In the genomic region with DNA sequence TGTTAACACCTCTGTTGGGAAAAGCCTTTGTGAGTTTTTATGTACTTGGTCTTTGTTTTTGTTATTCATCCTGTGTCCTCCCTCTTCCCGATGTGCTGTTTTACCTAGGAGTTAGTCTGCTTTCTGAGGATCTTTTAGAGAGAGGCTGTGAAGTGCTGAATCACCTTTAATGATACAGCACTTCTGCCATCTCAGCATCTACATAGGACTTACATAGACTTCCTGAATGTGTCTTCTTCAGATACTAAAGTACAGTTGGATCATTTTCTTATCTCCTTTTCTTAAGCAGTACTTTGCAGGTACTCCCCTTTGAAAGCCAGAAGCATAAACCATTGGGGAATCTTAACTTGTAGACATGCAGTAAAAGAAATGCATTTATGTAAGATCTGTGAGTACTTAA, we compare ENCODE assay signal across 23 cellular contexts. TPM values are rescaled to one million over a fixed set of nuclear protein-coding genes. Genes with fewer than 3 reads are reported as not detected.
DNase-seq lines count a peak whose midpoint lies in the region; ATAC-seq, FAIRE-seq and TF ChIP-seq lines count a peak whose summit lies in the region.
"Had no signal": no experiment of that assay in that cellular context is flagged by ENCODE, and none has a peak within 500 bp of the region (broad histone marks: within the 10 kb centered on the region; RNA-seq: fewer than 3 reads in every experiment).

No MANE protein-coding gene starts in this region.

- no peak overlapping the region for H2BK15ac ChIP-seq in H1 (ENCODE audit: low read length)

- H3K4me1 Mint-ChIP-seq in activated T-cell treated with anti-CD3 and anti-CD28 coated beads, Interleukin-2, amount 50 U/mL, for 72 hours (ENCODE audit: low read depth): peaks cover 34% of the 10 kb centered on the region
- no peaks in the 10 kb centered on the region for H3K4me1 Mint-ChIP-seq in neural crest cell
- no peaks in the 10 kb centered on the region for H3K4me1 Mint-ChIP-seq in mesothelial cell of epicardium

- peak; percentile 45 for FAIRE-seq in H1 (lab: Jason Lieb, UNC)
- FAIRE-seq: astrocyte, endothelial cell of umbilical vein had no signal

- no peaks in the 10 kb centered on the region for H3K79me2 ChIP-seq in H1 (ENCODE audit: control insufficient read depth in 1 of 2, insufficient read depth in 2 of 2, low read length in 2 of 2)

- no peak overlapping the region for H3K4ac ChIP-seq in H1 (replicated peaks; ENCODE audit: insufficient read length, low read depth, low read length)

- H3K9ac ChIP-seq in NT2/D1 (ENCODE audit: insufficient read length, low read depth): no peak overlapping the region
- no peak overlapping the region for H3K9ac ChIP-seq in H1 (replicated peaks in 1 of 4; ENCODE audit: extremely low read depth in 1 of 4, low read depth in 3 of 4, low read length in 3 of 4)

- no peak overlapping the region for H4K91ac ChIP-seq in H1 (replicated peaks; ENCODE audit: insufficient read length, low read length)

- H3K9me3 ChIP-seq in NT2/D1 (ENCODE audit: insufficient read depth, low read length) (no peaks in the 10 kb centered on the region), H1 (ENCODE audit: insufficient read depth in 2 of 2, low read depth in 1 of 2, low read length in 1 of 2) (no peaks in the 10 kb centered on the region), right atrium auricular region (no peaks in the 10 kb centered on the region)
- H3K9me3 ChIP-seq: colonic mucosa, gastrocnemius medialis, left ventricle myocardium inferior, sigmoid colon had no signal

- no peak overlapping the region for H3K18ac ChIP-seq in H1 (ENCODE audit: extremely low read depth, low read length)

- no peak for TF ChIP-seq CTCF in H1 (IDR thresholded peaks at IDR 0.05; ENCODE audit: control extremely low read depth in 1 of 3, insufficient read depth in 1 of 3, low read depth in 1 of 3, low read length in 3 of 3)
- no peak for TF ChIP-seq CTCF in neural crest cell (conservative IDR thresholded peaks at IDR 0.05)
- no peak for TF ChIP-seq CTCF in mesothelial cell of epicardium (IDR thresholded peaks at IDR 0.05; ENCODE audit: unreplicated experiment)
- no peak for TF ChIP-seq CTCF in right atrium auricular region (IDR thresholded peaks at IDR 0.05)

- no peaks in the 10 kb centered on the region for H3K9me3 Mint-ChIP-seq in activated T-cell treated with anti-CD3 and anti-CD28 coated beads, Interleukin-2, amount 50 U/mL, for 72 hours
- H3K9me3 Mint-ChIP-seq in neural crest cell (no peaks in the 10 kb centered on the region), mesothelial cell of epicardium (no peaks in the 10 kb centered on the region)

- H2BK5ac ChIP-seq in H1 (ENCODE audit: low read depth, low read length): no peak overlapping the region

- H3K56ac ChIP-seq in H1 (replicated peaks; ENCODE audit: insufficient read length, low read depth, low read length): no peak overlapping the region

- no peak overlapping the region for H3K14ac ChIP-seq in H1 (ENCODE audit: insufficient read length)

- H3K4me1 ChIP-seq in NT2/D1 (ENCODE audit: insufficient read depth, insufficient read length) (no peaks in the 10 kb centered on the region), H1 (replicated peaks in 1 of 4; ENCODE audit: control insufficient read depth in 3 of 4, insufficient read depth in 4 of 4, low read length in 3 of 4) (peaks cover 0 to 6% (median 0%) of the 10 kb centered on the region in 4 experiments; a peak in 1 of 7 replicates), right atrium auricular region (peaks cover 0 to 31% of the 10 kb centered on the region in 2 donors)
- H3K4me1 ChIP-seq: colonic mucosa had no signal

- peaks cover 64% of the 10 kb centered on the region for H3K36me3 ChIP-seq in NT2/D1 (ENCODE audit: insufficient read depth, insufficient read length, low read length)
- peaks cover 0 to 19% (median 9%) of the 10 kb centered on the region in 4 experiments; a peak in 6 of 8 replicates for H3K36me3 ChIP-seq in H1 (ENCODE audit: control insufficient read depth in 2 of 4, insufficient read depth in 4 of 4, low read length in 3 of 4)
- H3K36me3 ChIP-seq in right atrium auricular region: peaks cover 32% of the 10 kb centered on the region

- H3K36me3 Mint-ChIP-seq in activated T-cell treated with anti-CD3 and anti-CD28 coated beads, Interleukin-2, amount 50 U/mL, for 72 hours (ENCODE audit: insufficient read depth in 2 of 2): peaks cover 17 to 41% of the 10 kb centered on the region in 2 donors
- peaks cover 38% of the 10 kb centered on the region for H3K36me3 Mint-ChIP-seq in neural crest cell (ENCODE audit: low read depth)
- H3K36me3 Mint-ChIP-seq in mesothelial cell of epicardium: peaks cover 44% of the 10 kb centered on the region

- CTCF ChIA-PET in H1 (lab: Charles Lee; ENCODE audit: partially characterized antibody): interaction anchor here (0.6 to 1.1 kb wide), 4 partner anchors 11 to 308 kb away, joined by 3 to 4 read pairs (median 4); no protein-coding TSS in a partner anchor

- no peaks in the 10 kb centered on the region for H3K23me2 ChIP-seq in H1 (ENCODE audit: low read depth, low read length)

- TF ChIP-seq RAD21 in H1 (IDR thresholded peaks at IDR 0.05 in 1 of 2, conservative IDR thresholded peaks at IDR 0.05 in 1 of 2; ENCODE audit: low read depth in 2 of 2, low read length in 2 of 2): no peak

- H4K5ac ChIP-seq in H1 (ENCODE audit: insufficient read length, low read depth, low read length): no peak overlapping the region

- no peak for TF ChIP-seq POLR2A in H1 (IDR thresholded peaks at IDR 0.05; ENCODE audit: control extremely low read depth in 1 of 2, low read depth in 2 of 2, low read length in 2 of 2)

- WGBS in H1 (ENCODE audit: extremely low coverage in 1 of 2, insufficient coverage in 1 of 2, insufficient read length in 1 of 2, insufficient replicate concordance in 2 of 2, low coverage in 1 of 2, low lambda C conversion rate in 2 of 2, missing lambda C conversion rate in 1 of 2), 2 experiments: 47% methylated on average over 1 of the region's 1 CpG; no CpG with 5 or more reads in 1 of the 2 experiments

- ATAC-seq in activated T-cell treated with anti-CD3 and anti-CD28 coated beads, Interleukin-2, amount 50 U/mL, for 72 hours (replicated peaks in 1 of 2): no peak
- no peak for ATAC-seq in HG02759 (IDR thresholded peaks at IDR 0.05; ENCODE audit: unreplicated experiment)
- ATAC-seq: gastrocnemius medialis had no signal

- TF ChIP-seq EP300 in H1 (IDR thresholded peaks at IDR 0.05; ENCODE audit: borderline replicate concordance in 1 of 2, low read depth in 2 of 2, low read length in 2 of 2): no peak

- no peak overlapping the region for H2AFZ ChIP-seq in H1 (ENCODE audit: low read length)

- no peak overlapping the region for H2BK20ac ChIP-seq in H1 (ENCODE audit: low read length)

- DNase-seq in activated T-cell treated with anti-CD3 and anti-CD28 coated beads, Interleukin-2, amount 50 U/mL, for 72 hours: no peak
- no peak for DNase-seq in activated T-cell treated with anti-CD3 and anti-CD28 coated beads, Interleukin-2, amount 50 U/mL, for 1 hour
- peak; percentile 18 for DNase-seq in NT2/D1 (ENCODE audit: low read depth, low spot score)
- DNase-seq in H1 (ENCODE audit: low read depth in 1 of 2, low spot score in 2 of 2): no peak
- no peak for DNase-seq in neural crest cell (ENCODE audit: low read depth, low spot score)
- no peak for DNase-seq in mesothelial cell of epicardium (ENCODE audit: low spot score in 2 of 2, unreplicated experiment in 2 of 2)
- DNase-seq in right atrium auricular region (ENCODE audit: low spot score): no peak
- DNase-seq: colonic mucosa; gastrocnemius medialis; GOT3; KG1; left ventricle myocardium inferior; NCI-H2029; NCI-H446; NK-92 treated with Interleukin-12 subunit alpha and Interleukin-12 subunit beta, amount 100 ng/mL, for 24 hours; sigmoid colon; stimulated activated CD4-positive, alpha-beta T cell treated with anti-CD3 and anti-CD28 coated beads, Interleukin-1b, Interleukin-23, amount 100 ng/mL, for 48 hours had no signal

- POLR2A ChIA-PET in H1 (lab: Charles Lee; ENCODE audit: partially characterized antibody): no interaction called here

- H3K27me3 ChIP-seq in NT2/D1 (ENCODE audit: insufficient read depth, insufficient read length) (no peaks in the 10 kb centered on the region), H1 (replicated peaks in 1 of 4; ENCODE audit: control insufficient read depth in 3 of 4, extremely low read depth in 1 of 4, insufficient read depth in 3 of 4, low read length in 3 of 4) (no peaks in the 10 kb centered on the region), right atrium auricular region (no peaks in the 10 kb centered on the region)
- H3K27me3 ChIP-seq: colonic mucosa, gastrocnemius medialis, sigmoid colon had no signal

- peak overlapping the region; percentile 81 for H3K27ac Mint-ChIP-seq in activated T-cell treated with anti-CD3 and anti-CD28 coated beads, Interleukin-2, amount 50 U/mL, for 72 hours
- H3K27ac Mint-ChIP-seq in neural crest cell (ENCODE audit: unreplicated experiment) (peak overlapping the region; percentile 22), mesothelial cell of epicardium (no peak overlapping the region)

- no peak overlapping the region for H2AK5ac ChIP-seq in H1 (ENCODE audit: low read depth, low read length)

- no peak overlapping the region for H3K23ac ChIP-seq in H1 (ENCODE audit: insufficient read length)

- H4K20me1 ChIP-seq in H1 (replicated peaks in 1 of 2; ENCODE audit: control insufficient read depth in 1 of 2, insufficient read depth in 2 of 2, low read length in 2 of 2): peaks cover 0 to 2% of the 10 kb centered on the region in 2 experiments

- no peak overlapping the region for H2BK120ac ChIP-seq in H1 (replicated peaks; ENCODE audit: low read depth, low read length)

- H2BK12ac ChIP-seq in H1 (ENCODE audit: low read depth, low read length): no peak overlapping the region

- H4K8ac ChIP-seq in H1 (ENCODE audit: extremely low read depth, insufficient read depth, low read length): no peak overlapping the region

- H3K4me3 Mint-ChIP-seq in activated T-cell treated with anti-CD3 and anti-CD28 coated beads, Interleukin-2, amount 50 U/mL, for 72 hours: no peak overlapping the region
- H3K4me3 Mint-ChIP-seq in neural crest cell (no peak overlapping the region), mesothelial cell of epicardium (no peak overlapping the region)

- no peak overlapping the region for H3K4me2 ChIP-seq in H1 (ENCODE audit: insufficient read depth in 1 of 2, low read depth in 2 of 2, low read length in 2 of 2)

- no peaks in the 10 kb centered on the region for H3K79me1 ChIP-seq in H1 (ENCODE audit: low read depth, low read length)

- H3K27ac ChIP-seq in H1 (ENCODE audit: low read depth, low read length): no peak overlapping the region
- no peak overlapping the region for H3K27ac ChIP-seq in right atrium auricular region
- H3K27ac ChIP-seq: colonic mucosa, gastrocnemius medialis, HL-60, left ventricle myocardium inferior, RWPE1, sigmoid colon, VCaP had no signal

- no peaks in the 10 kb centered on the region for H3K27me3 Mint-ChIP-seq in activated T-cell treated with anti-CD3 and anti-CD28 coated beads, Interleukin-2, amount 50 U/mL, for 72 hours (ENCODE audit: low read depth)
- H3K27me3 Mint-ChIP-seq in neural crest cell (ENCODE audit: low read depth) (no peaks in the 10 kb centered on the region), mesothelial cell of epicardium (ENCODE audit: low read depth) (no peaks in the 10 kb centered on the region)

- H3K4me3 ChIP-seq in NT2/D1 (ENCODE audit: insufficient read length, low read depth): no peak overlapping the region
- no peak overlapping the region for H3K4me3 ChIP-seq in H1 (ENCODE audit: extremely low read depth in 1 of 4, insufficient read depth in 2 of 4, low read depth in 3 of 4, low read length in 4 of 4)
- no peak overlapping the region for H3K4me3 ChIP-seq in right atrium auricular region
- H3K4me3 ChIP-seq: colonic mucosa, gastrocnemius medialis, left ventricle myocardium inferior, sigmoid colon had no signal

RNA-seq across cellular contexts. Expression of gene OTULIN, which starts 31.5 kb away (rescaled TPM):
- total RNA-seq in activated T-cell treated with anti-CD3 and anti-CD28 coated beads, Interleukin-2, amount 50 U/mL, for 72 hours: 10 to 100 TPM; 72.9 to 77.9 TPM
- 30.5 and 34.8 TPM in 2 replicates for total RNA-seq in H1 (2021; fragmentation: NEBNext Ultra II Directional; extraction: Animal tissue kit (Norgen Biotek cat#: 25700))
- polyA plus RNA-seq in H1 (2011; rRNA removed): 3.8 and 5.2 TPM in 2 replicates
- 7.0 TPM for polyA plus RNA-seq in H1 (2011; cell fraction: cytosol; rRNA removed)
- 6.6 TPM for polyA plus RNA-seq in H1 (2011; cell fraction: nucleus; rRNA removed)
- 8.6 to 17.4 TPM (median 9.4 TPM) in 4 replicates for polyA plus RNA-seq in H1 (2012, experiment 1 of 2)
- polyA plus RNA-seq in H1 (2012, experiment 2 of 2): 0.71 TPM
- polyA plus RNA-seq in H1 (2013, experiment 1 of 2): 7.2 TPM
- polyA plus RNA-seq in H1 (2013, experiment 2 of 2): 6.8 TPM
- polyA minus RNA-seq in H1 (2011; rRNA and poly(A)+ RNA removed): 30.6 and 34.9 TPM in 2 replicates
- 21.0 TPM for polyA minus RNA-seq in H1 (2011; cell fraction: cytosol; rRNA and poly(A)+ RNA removed)
- 25.4 TPM for polyA minus RNA-seq in H1 (2011; cell fraction: nucleus; rRNA and poly(A)+ RNA removed)
- total RNA-seq in neural crest cell (33.7 and 37.4 TPM in 2 replicates), mesothelial cell of epicardium (25.1 to 28.7 TPM (median 27.4 TPM) in 3 replicates), right atrium auricular region (10 to 100 TPM; 13.9 to 29.9 TPM)
